9 cellular contexts compared by ENCODE assay signal in the genomic region with DNA sequence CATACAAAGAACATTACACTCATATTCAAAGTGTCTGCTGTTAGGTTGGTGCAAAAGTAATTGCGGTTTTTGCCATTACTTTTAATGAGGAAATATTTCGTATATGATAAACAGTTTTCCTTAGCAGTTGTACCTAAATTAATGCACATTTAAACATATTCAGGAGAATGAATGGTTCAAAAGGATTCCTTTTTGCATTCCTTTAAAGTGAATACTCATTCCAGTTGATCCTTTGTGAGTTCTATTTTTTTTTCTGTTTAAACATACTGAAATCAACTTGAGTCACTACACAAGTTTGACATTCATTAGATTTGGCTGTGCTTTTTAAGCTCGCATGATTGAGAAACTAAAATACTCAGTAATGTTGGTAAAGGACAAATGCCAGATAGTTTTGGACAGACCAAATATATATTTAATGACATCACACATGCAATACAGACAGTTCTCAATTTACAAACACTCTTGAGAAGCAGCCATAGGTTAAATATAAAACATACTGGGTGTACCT. TPM values are rescaled to one million over a fixed set of nuclear protein-coding genes. Genes with fewer than 3 reads are reported as not detected.
DNase-seq lines count a peak whose midpoint lies in the region; ATAC-seq, FAIRE-seq and TF ChIP-seq lines count a peak whose summit lies in the region.
"Had no signal": no experiment of that assay in that cellular context is flagged by ENCODE, and none has a peak within 500 bp of the region (broad histone marks: within the 10 kb centered on the region; RNA-seq: fewer than 3 reads in every experiment).

No MANE protein-coding gene starts in this region.

- ATAC-seq in memory B cell (ENCODE audit: low read depth) (no peak), GM21723 (IDR thresholded peaks at IDR 0.05; ENCODE audit: unreplicated experiment) (no peak), HG02981 (IDR thresholded peaks at IDR 0.05; ENCODE audit: unreplicated experiment) (no peak)

- peak overlapping the region; percentile 72 for H3K4me2 ChIP-seq in astrocyte (ENCODE audit: low read length)

- H4K20me1 ChIP-seq in astrocyte (ENCODE audit: insufficient read depth, low read length): no peaks in the 10 kb centered on the region

- H3K9me3 Mint-ChIP-seq in astrocyte (ENCODE audit: unreplicated experiment) (no peaks in the 10 kb centered on the region), memory B cell (no peaks in the 10 kb centered on the region)

- no peaks in the 10 kb centered on the region for H3K9me3 ChIP-seq in astrocyte (ENCODE audit: insufficient read depth, low read depth, low read length)

- FAIRE-seq in astrocyte (lab: Jason Lieb, UNC): peak; percentile 93
- FAIRE-seq: kidney had no signal

- H3K4me1 ChIP-seq in astrocyte (ENCODE audit: insufficient read depth, low read length): peaks cover 73% of the 10 kb centered on the region

- no peaks in the 10 kb centered on the region for H3K36me3 Mint-ChIP-seq in astrocyte (ENCODE audit: low read depth, unreplicated experiment)
- H3K36me3 Mint-ChIP-seq in memory B cell: peaks cover 3% of the 10 kb centered on the region

- no peak overlapping the region for H2AFZ ChIP-seq in astrocyte (ENCODE audit: low read depth, low read length)

- H3K36me3 ChIP-seq in astrocyte (ENCODE audit: insufficient read depth, low read length): no peaks in the 10 kb centered on the region

- DNase-seq in AG09309 (ENCODE audit: low read depth) (peak; percentile 95), HS-5 (ENCODE audit: low read depth) (peak; percentile 97), astrocyte (ENCODE audit: low read depth) (peak; percentile 98), memory B cell (ENCODE audit: low spot score in 2 of 2) (no peak), NCI-H1417 (lab: John Stamatoyannopoulos, UW) (no peak)
- DNase-seq in stimulated activated CD4-positive, alpha-beta T cell treated with anti-CD3 and anti-CD28 coated beads, Interleukin-15, amount 100 ng/mL, for 24 hours: no peak

- H3K4me3 Mint-ChIP-seq in astrocyte (ENCODE audit: unreplicated experiment): no peak overlapping the region
- H3K4me3 Mint-ChIP-seq in memory B cell: peak overlapping the region; percentile 29

- H3K27me3 ChIP-seq in astrocyte (ENCODE audit: insufficient read depth, low read length): no peaks in the 10 kb centered on the region

- peaks cover 46% of the 10 kb centered on the region for H3K4me1 Mint-ChIP-seq in astrocyte (ENCODE audit: low read depth, unreplicated experiment)
- peaks cover 46% of the 10 kb centered on the region for H3K4me1 Mint-ChIP-seq in memory B cell

- TF ChIP-seq CTCF in AG09309 (IDR thresholded peaks at IDR 0.05; ENCODE audit: control insufficient read depth, insufficient read depth, low read depth, low read length, missing control alignments) (no peak), astrocyte (IDR thresholded peaks at IDR 0.05; ENCODE audit: insufficient read depth, low read depth, low read length) (no peak)

- H3K4me3 ChIP-seq in AG09309 (ENCODE audit: control insufficient read depth, low read depth, low read length) (no peak overlapping the region), astrocyte (ENCODE audit: insufficient read depth, low read depth, low read length) (no peak overlapping the region)

- peak overlapping the region; percentile 99 for H3K27ac ChIP-seq in astrocyte (ENCODE audit: low read depth, low read length)

- H3K79me2 ChIP-seq in astrocyte (ENCODE audit: insufficient read depth, low read length): peaks cover 13% of the 10 kb centered on the region

- H3K27me3 Mint-ChIP-seq in astrocyte (ENCODE audit: low read depth, unreplicated experiment) (no peaks in the 10 kb centered on the region), memory B cell (no peaks in the 10 kb centered on the region)

- H3K27ac Mint-ChIP-seq in astrocyte (ENCODE audit: unreplicated experiment) (peak overlapping the region; percentile 84), memory B cell (peak overlapping the region; percentile 95)

- H3K9ac ChIP-seq in astrocyte (ENCODE audit: low read length): peak overlapping the region; percentile 73

RNA-seq across cellular contexts. Expression of a gene that starts 13.8 kb away (rescaled TPM):
- total RNA-seq in astrocyte: 378 and 421 TPM in 2 replicates

Comparison
In these comparisons a context has a peak if more than half of its experiments do, and no peak if none do; other contexts are left out.
1. DNase-seq: peak in AG09309 (single experiment), HS-5 (single experiment) and astrocyte (single experiment); none in memory B cell (0 of 2), stimulated activated CD4-positive, alpha-beta T cell treated with anti-CD3 and anti-CD28 coated beads, Interleukin-15, amount 100 ng/mL, for 24 hours (single experiment) and NCI-H1417 (0 of 3).